26 cellular contexts compared by ENCODE assay signal in genomic region chr5:67748165-67748690, GRCh38.
"Had no signal": no experiment of that assay in that cellular context is flagged by ENCODE, and none has a peak within 500 bp of the region (broad histone marks: within the 10 kb centered on the region; RNA-seq: fewer than 3 reads in every experiment).

No MANE protein-coding gene starts in this region.

- H3K36me3 Mint-ChIP-seq: activated CD8-positive, alpha-beta memory T cell treated with anti-CD3 and anti-CD28 coated beads, Interleukin-2, amount 10 ng/mL, durations not matched to agents 7 days and 5 days had no signal

- H3K4me1 Mint-ChIP-seq: activated CD4-positive, alpha-beta T cell treated with anti-CD3 and anti-CD28 coated beads, Interleukin-2, amount 10 ng/mL, durations not matched to agents 7 days and 5 days; activated CD8-positive, alpha-beta memory T cell treated with anti-CD3 and anti-CD28 coated beads, Interleukin-2, amount 10 ng/mL, durations not matched to agents 7 days and 5 days; activated naive CD4-positive, alpha-beta T cell treated with anti-CD3 and anti-CD28 coated beads, Interleukin-2, amount 50 U/mL, for 24 hours; activated naive CD8-positive, alpha-beta T cell treated with anti-CD3 and anti-CD28 coated beads, Interleukin-2, amount 50 U/mL, for 24 hours; central memory CD8-positive, alpha-beta T cell; naive B cell had no signal

- FAIRE-seq: kidney had no signal

- H3K4me3 ChIP-seq: breast epithelium, gastrocnemius medialis, hepatocyte, right atrium auricular region, suprapubic skin, tibial artery had no signal

- H3K27ac Mint-ChIP-seq: activated CD4-positive, alpha-beta T cell treated with anti-CD3 and anti-CD28 coated beads, Interleukin-2, amount 10 ng/mL, durations not matched to agents 7 days and 5 days; activated CD8-positive, alpha-beta memory T cell treated with anti-CD3 and anti-CD28 coated beads, Interleukin-2, amount 10 ng/mL, durations not matched to agents 7 days and 5 days; activated CD8-positive, alpha-beta T cell treated with anti-CD3 and anti-CD28 coated beads, Interleukin-2, amount 10 ng/mL, durations not matched to agents 7 days and 5 days; activated naive CD4-positive, alpha-beta T cell treated with anti-CD3 and anti-CD28 coated beads, Interleukin-2, amount 50 U/mL, for 24 hours; activated naive CD8-positive, alpha-beta T cell treated with anti-CD3 and anti-CD28 coated beads, Interleukin-2, amount 50 U/mL, for 24 hours; activated T-helper 2 cell treated with anti-CD3 and anti-CD28 coated beads, Interferon-gamma antibody, Interleukin-2, Interleukin-4, amounts not matched to agents 10 μg/mL and 5 μg/mL and 100 μg/mL, durations not matched to agents 14 hours and 24 hours and 36 hours; dendritic cell treated with granulocyte-macrophage colony-stimulating factor and Interleukin-4, amounts not matched to agents 40 ng/mL and 50 ng/mL, for 4 days; mesothelial cell of epicardium; naive B cell; WTC11 had no signal

- DNase-seq: activated CD4-positive, alpha-beta T cell treated with anti-CD3 and anti-CD28 coated beads for 1 hour; activated CD4-positive, alpha-beta T cell treated with anti-CD3 and anti-CD28 coated beads, Interleukin-2, amount 10 ng/mL, durations not matched to agents 7 days and 5 days; activated CD8-positive, alpha-beta memory T cell treated with anti-CD3 and anti-CD28 coated beads, Interleukin-2, amount 10 ng/mL, durations not matched to agents 7 days and 5 days; activated CD8-positive, alpha-beta T cell treated with anti-CD3 and anti-CD28 coated beads, Interleukin-2, amount 10 ng/mL, durations not matched to agents 7 days and 5 days; activated naive CD8-positive, alpha-beta T cell treated with anti-CD3 and anti-CD28 coated beads, Interleukin-2, amount 50 U/mL, for 24 hours; activated T-cell treated with anti-CD3 and anti-CD28 coated beads, Interleukin-2, amount 50 U/mL, for 48 hours; amygdala; effector CD8-positive, alpha-beta T cell; gastrocnemius medialis; kidney; left colon; mammary epithelial cell; naive B cell; stimulated activated naive CD4-positive, alpha-beta T cell; T-helper 2 cell; tibial artery had no signal

- H3K4me1 ChIP-seq: breast epithelium, gastrocnemius medialis, right atrium auricular region, suprapubic skin had no signal

- H3K4me2 ChIP-seq: hepatocyte had no signal

- ATAC-seq: activated CD8-positive, alpha-beta memory T cell treated with anti-CD3 and anti-CD28 coated beads, Interleukin-2, amount 10 ng/mL, durations not matched to agents 7 days and 5 days; activated CD8-positive, alpha-beta T cell treated with anti-CD3 and anti-CD28 coated beads, Interleukin-2, amount 10 ng/mL, durations not matched to agents 7 days and 5 days; activated naive CD8-positive, alpha-beta T cell treated with anti-CD3 and anti-CD28 coated beads, Interleukin-2, amount 50 U/mL, for 24 hours; gastrocnemius medialis; left colon; WTC11 had no signal

- H2AFZ ChIP-seq: hepatocyte had no signal

- H3K27ac ChIP-seq: breast epithelium, gastrocnemius medialis, hepatocyte, right atrium auricular region, suprapubic skin, tibial artery had no signal

- H3K27me3 Mint-ChIP-seq: activated CD4-positive, alpha-beta T cell treated with anti-CD3 and anti-CD28 coated beads, Interleukin-2, amount 10 ng/mL, durations not matched to agents 7 days and 5 days; activated CD8-positive, alpha-beta memory T cell treated with anti-CD3 and anti-CD28 coated beads, Interleukin-2, amount 10 ng/mL, durations not matched to agents 7 days and 5 days; activated naive CD4-positive, alpha-beta T cell treated with anti-CD3 and anti-CD28 coated beads, Interleukin-2, amount 50 U/mL, for 24 hours; activated naive CD8-positive, alpha-beta T cell treated with anti-CD3 and anti-CD28 coated beads, Interleukin-2, amount 50 U/mL, for 24 hours; central memory CD8-positive, alpha-beta T cell; dendritic cell treated with granulocyte-macrophage colony-stimulating factor and Interleukin-4, amounts not matched to agents 40 ng/mL and 50 ng/mL, for 4 days; naive B cell had no signal

- H3K4me3 Mint-ChIP-seq: activated CD4-positive, alpha-beta T cell treated with anti-CD3 and anti-CD28 coated beads, Interleukin-2, amount 10 ng/mL, durations not matched to agents 7 days and 5 days; activated CD8-positive, alpha-beta memory T cell treated with anti-CD3 and anti-CD28 coated beads, Interleukin-2, amount 10 ng/mL, durations not matched to agents 7 days and 5 days; activated CD8-positive, alpha-beta T cell treated with anti-CD3 and anti-CD28 coated beads, Interleukin-2, amount 10 ng/mL, durations not matched to agents 7 days and 5 days; activated naive CD4-positive, alpha-beta T cell treated with anti-CD3 and anti-CD28 coated beads, Interleukin-2, amount 50 U/mL, for 24 hours; activated naive CD8-positive, alpha-beta T cell treated with anti-CD3 and anti-CD28 coated beads, Interleukin-2, amount 50 U/mL, for 24 hours; central memory CD8-positive, alpha-beta T cell; dendritic cell treated with granulocyte-macrophage colony-stimulating factor and Interleukin-4, amounts not matched to agents 40 ng/mL and 50 ng/mL, for 4 days; mesothelial cell of epicardium; naive B cell; WTC11 had no signal

- H3K36me3 ChIP-seq: breast epithelium, gastrocnemius medialis, right atrium auricular region, suprapubic skin, tibial artery had no signal

- H3K27me3 ChIP-seq: breast epithelium, gastrocnemius medialis, hepatocyte, right atrium auricular region, suprapubic skin, tibial artery had no signal

- H3K79me2 ChIP-seq: hepatocyte had no signal
